ENCODE assay signal across 10 cellular contexts in genomic region chr21:32624726-32625125, GRCh38. TPM values are rescaled to one million over a fixed set of nuclear protein-coding genes. Genes with fewer than 3 reads are reported as not detected.
DNase-seq lines count a peak whose midpoint lies in the region; ATAC-seq and TF ChIP-seq lines count a peak whose summit lies in the region.
"Had no signal": no experiment of that assay in that cellular context is flagged by ENCODE, and none has a peak within 500 bp of the region (broad histone marks: within the 10 kb centered on the region; RNA-seq: fewer than 3 reads in every experiment).

No MANE protein-coding gene starts in this region.

- H3K4me1 ChIP-seq in tibial nerve, result no peaks in the 10 kb centered on the region

- peaks cover 2% of the 10 kb centered on the region for H3K4me1 Mint-ChIP-seq in T-helper 1 cell treated with Interleukin-12 subunit alpha and Interleukin-12 subunit beta and Interleukin-4 antibody, amounts not matched to agents 30 μg/mL and 1 μg/mL, for 36 hours (ENCODE audit: low read depth)
- peaks cover 6% of the 10 kb centered on the region for H3K4me1 Mint-ChIP-seq in stimulated activated effector memory CD8-positive, alpha-beta T cell treated with anti-CD3 and anti-CD28 coated beads, Interleukin-12 subunit alpha, Interleukin-12 subunit beta, amount 100 ng/mL, for 72 hours

- H3K9me3 ChIP-seq in tibial nerve, result no peaks in the 10 kb centered on the region

- TF ChIP-seq EP300 in tibial nerve (IDR thresholded peaks at IDR 0.05), result no peak

- H3K4me3 Mint-ChIP-seq in T-helper 1 cell treated with Interleukin-12 subunit alpha and Interleukin-12 subunit beta and Interleukin-4 antibody, amounts not matched to agents 30 μg/mL and 1 μg/mL, for 36 hours, result no peak overlapping the region
- no peak overlapping the region for H3K4me3 Mint-ChIP-seq in stimulated activated effector memory CD8-positive, alpha-beta T cell treated with anti-CD3 and anti-CD28 coated beads, Interleukin-12 subunit alpha, Interleukin-12 subunit beta, amount 100 ng/mL, for 72 hours

- ATAC-seq in HG03060 (IDR thresholded peaks at IDR 0.05; ENCODE audit: low read depth, unreplicated experiment), result peak; percentile 39
- ATAC-seq in stimulated activated effector memory CD8-positive, alpha-beta T cell treated with anti-CD3 and anti-CD28 coated beads, Interleukin-12 subunit alpha, Interleukin-12 subunit beta, amount 100 ng/mL, for 72 hours, result peak; percentile 13

- 31 to 41% methylated on average over 2 of the region's 2 CpGs for WGBS in tibial nerve, 2 donors

- TF ChIP-seq CTCF in tibial nerve (IDR thresholded peaks at IDR 0.05), result no peak

- H3K4me3 ChIP-seq in tibial nerve, result no peak overlapping the region

- H3K27me3 Mint-ChIP-seq in T-helper 1 cell treated with Interleukin-12 subunit alpha and Interleukin-12 subunit beta and Interleukin-4 antibody, amounts not matched to agents 30 μg/mL and 1 μg/mL, for 36 hours (ENCODE audit: low read depth), result peaks cover 23% of the 10 kb centered on the region

- H3K36me3 ChIP-seq in tibial nerve, result peaks cover 0 to 3% (median 0%) of the 10 kb centered on the region in 3 donors

- peaks cover 0 to 7% of the 10 kb centered on the region in 2 donors for H3K27me3 ChIP-seq in tibial nerve

- peak overlapping the region; percentile 7 for H3K27ac Mint-ChIP-seq in T-helper 1 cell treated with Interleukin-12 subunit alpha and Interleukin-12 subunit beta and Interleukin-4 antibody, amounts not matched to agents 30 μg/mL and 1 μg/mL, for 36 hours
- H3K27ac Mint-ChIP-seq in stimulated activated effector memory CD8-positive, alpha-beta T cell treated with anti-CD3 and anti-CD28 coated beads, Interleukin-12 subunit alpha, Interleukin-12 subunit beta, amount 100 ng/mL, for 72 hours, result peak overlapping the region; percentile 65

- no peaks in the 10 kb centered on the region for H3K36me3 Mint-ChIP-seq in T-helper 1 cell treated with Interleukin-12 subunit alpha and Interleukin-12 subunit beta and Interleukin-4 antibody, amounts not matched to agents 30 μg/mL and 1 μg/mL, for 36 hours (ENCODE audit: low read depth)
- peaks cover 4% of the 10 kb centered on the region for H3K36me3 Mint-ChIP-seq in stimulated activated effector memory CD8-positive, alpha-beta T cell treated with anti-CD3 and anti-CD28 coated beads, Interleukin-12 subunit alpha, Interleukin-12 subunit beta, amount 100 ng/mL, for 72 hours

- H3K27ac ChIP-seq in tibial nerve, result no peak overlapping the region

- TF ChIP-seq POLR2A in tibial nerve (IDR thresholded peaks at IDR 0.05), result no peak

- no peaks in the 10 kb centered on the region for H3K9me3 Mint-ChIP-seq in T-helper 1 cell treated with Interleukin-12 subunit alpha and Interleukin-12 subunit beta and Interleukin-4 antibody, amounts not matched to agents 30 μg/mL and 1 μg/mL, for 36 hours
- H3K9me3 Mint-ChIP-seq in stimulated activated effector memory CD8-positive, alpha-beta T cell treated with anti-CD3 and anti-CD28 coated beads, Interleukin-12 subunit alpha, Interleukin-12 subunit beta, amount 100 ng/mL, for 72 hours, result no peaks in the 10 kb centered on the region

- DNase-seq in T-helper 1 cell (no peak), RKO (ENCODE audit: low spot score) (peak; percentile 23), NCI-H446 treated with DMSO at 0.1 percent for 48 hours (lab: John Stamatoyannopoulos, UW) (no peak), tibial nerve (ENCODE audit: low spot score in 2 of 2) (no peak), NCI-H1694 (lab: John Stamatoyannopoulos, UW) (no peak)
- no peak for DNase-seq in stimulated activated effector memory CD8-positive, alpha-beta T cell treated with anti-CD3 and anti-CD28 coated beads, Interleukin-12 subunit alpha, Interleukin-12 subunit beta, amount 100 ng/mL, for 72 hours (ENCODE audit: low spot score in 2 of 2)
- DNase-seq: mesendoderm, NCI-H345 had no signal

RNA-seq across cellular contexts. Expression of gene CFAP298, which starts 12.5 kb away (rescaled TPM):
- 10 to 100 TPM; 14.5 to 41.1 (median 29.5) TPM for total RNA-seq in tibial nerve

RNA-seq across cellular contexts. Expression of gene TCP10L, which starts 39.4 kb away (rescaled TPM):
- total RNA-seq in tibial nerve, result 10 to 100 TPM in 1 of 4 donors, 1 to 10 TPM in 3; 1.0 to 10.3 (median 2.4) TPM
